4 cellular contexts compared by ENCODE assay signal in genomic region chr15:28821434-28821833, GRCh38. TPM values are rescaled to one million over a fixed set of nuclear protein-coding genes. Genes with fewer than 3 reads are reported as not detected.
"Had no signal": no experiment of that assay in that cellular context is flagged by ENCODE, and none has a peak within 500 bp of the region (broad histone marks: within the 10 kb centered on the region; RNA-seq: fewer than 3 reads in every experiment).

No MANE protein-coding gene starts in this region.

RNA-seq across cellular contexts. Expression of gene GOLGA6L7, which starts 27.0 kb away (rescaled TPM):
- total RNA-seq: GM23338, H1, H9, HT-29 had no signal
- polyA plus RNA-seq: H1 had no signal
